36 cellular contexts compared by ENCODE assay signal in the genomic region with DNA sequence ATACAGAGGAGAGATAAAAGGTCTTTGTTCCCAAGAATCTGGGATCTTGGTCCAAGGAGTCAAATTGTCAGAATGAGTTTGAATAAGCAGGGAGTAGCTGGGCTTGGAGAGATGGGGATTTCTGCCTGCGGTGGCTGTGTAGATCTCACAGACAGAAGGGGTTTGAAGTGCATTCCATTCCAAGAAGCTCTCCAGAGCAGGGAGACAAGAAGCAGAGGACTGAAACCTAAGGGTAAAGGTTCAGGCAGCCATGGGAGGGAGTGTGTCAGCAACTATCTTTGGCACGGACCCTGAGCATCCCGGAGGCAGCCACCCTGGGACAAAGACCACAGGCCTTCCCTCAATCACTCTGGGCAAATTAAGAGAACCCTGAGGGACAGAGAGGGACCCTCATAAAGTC.
"Had no signal": no experiment of that assay in that cellular context is flagged by ENCODE, and none has a peak within 500 bp of the region (broad histone marks: within the 10 kb centered on the region; RNA-seq: fewer than 3 reads in every experiment).

No MANE protein-coding gene starts in this region.

- H3K9me3 ChIP-seq: ascending aorta had no signal

- H3K4me1 Mint-ChIP-seq: activated B cell treated with CpG ODN at 0.5 μM for 24 hours; activated CD4-positive, alpha-beta T cell treated with anti-CD3 and anti-CD28 coated beads, Interleukin-2, amount 10 ng/mL, durations not matched to agents 24 days and 14 days; activated naive CD4-positive, alpha-beta T cell treated with anti-CD3 and anti-CD28 coated beads, Interleukin-2, amount 10 ng/mL, durations not matched to agents 7 days and 5 days; activated naive CD4-positive, alpha-beta T cell treated with anti-CD3 and anti-CD28 coated beads, Interleukin-2, amount 50 U/mL, for 24 hours; activated naive CD8-positive, alpha-beta T cell treated with anti-CD3 and anti-CD28 coated beads, Interleukin-2, amount 10 ng/mL, durations not matched to agents 7 days and 5 days; activated naive CD8-positive, alpha-beta T cell treated with anti-CD3 and anti-CD28 coated beads, Interleukin-2, amount 50 U/mL, for 24 hours; activated T-helper 17 cell treated with anti-CD3 and anti-CD28 coated beads, Interleukin-2, amount 50 U/mL, for 72 hours had no signal

- H3K36me3 ChIP-seq: ascending aorta had no signal

- H3K4me3 Mint-ChIP-seq: activated B cell treated with CpG ODN at 0.5 μM for 24 hours; activated CD4-positive, alpha-beta memory T cell treated with anti-CD3 and anti-CD28 coated beads for 36 hours; activated CD4-positive, alpha-beta T cell treated with anti-CD3 and anti-CD28 coated beads, Interleukin-2, amount 10 ng/mL, durations not matched to agents 24 days and 14 days; activated CD8-positive, alpha-beta T cell treated with anti-CD3 and anti-CD28 coated beads for 36 hours; activated naive CD4-positive, alpha-beta T cell treated with anti-CD3 and anti-CD28 coated beads, Interleukin-2, amount 10 ng/mL, durations not matched to agents 7 days and 5 days; activated naive CD4-positive, alpha-beta T cell treated with anti-CD3 and anti-CD28 coated beads, Interleukin-2, amount 50 U/mL, for 24 hours; activated naive CD8-positive, alpha-beta T cell; activated naive CD8-positive, alpha-beta T cell treated with anti-CD3 and anti-CD28 coated beads, Interleukin-2, amount 10 ng/mL, durations not matched to agents 7 days and 5 days; activated naive CD8-positive, alpha-beta T cell treated with anti-CD3 and anti-CD28 coated beads, Interleukin-2, amount 50 U/mL, for 24 hours; activated T-cell treated with anti-CD3 and anti-CD28 coated beads, Interleukin-2, amount 50 U/mL, for 4 hours; activated T-cell treated with anti-CD3 and anti-CD28 coated beads, Interleukin-2, amount 50 U/mL, for 72 hours; activated T-helper 1 cell treated with anti-CD3 and anti-CD28 coated beads, Interleukin-12 subunit alpha, Interleukin-12 subunit beta, Interleukin-2, Interleukin-4 antibody, amounts not matched to agents 30 ng/mL and 10 ng/mL and 1 ng/mL, durations not matched to agents 14 hours and 24 hours and 36 hours; activated T-helper 17 cell treated with anti-CD3 and anti-CD28 coated beads, Interleukin-2, amount 50 U/mL, for 72 hours; brain; T-helper 1 cell treated with Interleukin-12 subunit alpha and Interleukin-12 subunit beta and Interleukin-4 antibody, amounts not matched to agents 30 μg/mL and 1 μg/mL, for 36 hours; T-helper 2 cell treated with Interferon-gamma antibody and Interleukin-4, amounts not matched to agents 5 μg/mL and 100 μg/mL, for 36 hours had no signal

- FAIRE-seq: bronchial epithelial cell, TTC549 had no signal

- H3K27ac Mint-ChIP-seq: activated B cell treated with CpG ODN at 0.5 μM for 24 hours; activated CD4-positive, alpha-beta memory T cell treated with anti-CD3 and anti-CD28 coated beads for 36 hours; activated CD4-positive, alpha-beta T cell treated with anti-CD3 and anti-CD28 coated beads, Interleukin-2, amount 10 ng/mL, durations not matched to agents 24 days and 14 days; activated CD8-positive, alpha-beta T cell treated with anti-CD3 and anti-CD28 coated beads for 36 hours; activated naive CD4-positive, alpha-beta T cell treated with anti-CD3 and anti-CD28 coated beads, Interleukin-2, amount 10 ng/mL, durations not matched to agents 7 days and 5 days; activated naive CD4-positive, alpha-beta T cell treated with anti-CD3 and anti-CD28 coated beads, Interleukin-2, amount 50 U/mL, for 24 hours; activated naive CD8-positive, alpha-beta T cell; activated naive CD8-positive, alpha-beta T cell treated with anti-CD3 and anti-CD28 coated beads, Interleukin-2, amount 10 ng/mL, durations not matched to agents 7 days and 5 days; activated naive CD8-positive, alpha-beta T cell treated with anti-CD3 and anti-CD28 coated beads, Interleukin-2, amount 50 U/mL, for 24 hours; activated T-cell treated with anti-CD3 and anti-CD28 coated beads, Interleukin-2, amount 50 U/mL, for 72 hours; activated T-helper 1 cell treated with anti-CD3 and anti-CD28 coated beads, Interleukin-12 subunit alpha, Interleukin-12 subunit beta, Interleukin-2, Interleukin-4 antibody, amounts not matched to agents 30 ng/mL and 10 ng/mL and 1 ng/mL, durations not matched to agents 14 hours and 24 hours and 36 hours; activated T-helper 17 cell treated with anti-CD3 and anti-CD28 coated beads, Interleukin-2, amount 50 U/mL, for 72 hours; brain; T-helper 1 cell treated with Interleukin-12 subunit alpha and Interleukin-12 subunit beta and Interleukin-4 antibody, amounts not matched to agents 30 μg/mL and 1 μg/mL, for 36 hours; T-helper 2 cell treated with Interferon-gamma antibody and Interleukin-4, amounts not matched to agents 5 μg/mL and 100 μg/mL, for 36 hours had no signal

- DNase-seq: activated B cell treated with CpG ODN at 0.5 μM for 24 hours; activated CD4-positive, alpha-beta memory T cell treated with anti-CD3 and anti-CD28 coated beads for 36 hours; activated CD4-positive, alpha-beta T cell treated with anti-CD3 and anti-CD28 coated beads for 4 hours; activated CD4-positive, alpha-beta T cell treated with anti-CD3 and anti-CD28 coated beads, Interleukin-2, amount 10 ng/mL, durations not matched to agents 24 days and 14 days; activated CD4-positive, alpha-beta T cell treated with anti-CD3 and anti-CD28 coated beads, Interleukin-2, amount 50 U/mL, for 1 hour; activated CD4-positive, alpha-beta T cell treated with anti-CD3 and anti-CD28 coated beads, Interleukin-2, amount 50 U/mL, for 4 hours; activated CD4-positive, CD25-positive, alpha-beta regulatory T cell treated with anti-CD3 and anti-CD28 coated beads, Interleukin-2, amount 50 U/mL, for 72 hours; activated CD8-positive, alpha-beta memory T cell treated with anti-CD3 and anti-CD28 coated beads, Interleukin-2, amount 50 U/mL, for 4 hours; activated CD8-positive, alpha-beta T cell treated with anti-CD3 and anti-CD28 coated beads for 36 hours; activated effector memory CD4-positive, alpha-beta T cell treated with anti-CD3 and anti-CD28 coated beads, Interleukin-2, amount 50 U/mL, for 16 hours; activated gamma-delta T cell treated with Interleukin-2 at 50 U/mL for 16 hours; activated naive CD4-positive, alpha-beta T cell; activated naive CD4-positive, alpha-beta T cell treated with anti-CD3 and anti-CD28 coated beads, Interleukin-2, amount 10 ng/mL, durations not matched to agents 7 days and 5 days; activated naive CD8-positive, alpha-beta T cell treated with anti-CD3 and anti-CD28 coated beads, Interleukin-2, amount 10 ng/mL, durations not matched to agents 7 days and 5 days; activated naive CD8-positive, alpha-beta T cell treated with anti-CD3 and anti-CD28 coated beads, Interleukin-2, amount 50 U/mL, for 24 hours; activated T-cell treated with anti-CD3 and anti-CD28 coated beads for 4 hours; activated T-cell treated with anti-CD3 and anti-CD28 coated beads, Interleukin-2, amount 50 U/mL, for 1 hour; activated T-cell treated with anti-CD3 and anti-CD28 coated beads, Interleukin-2, amount 50 U/mL, for 4 hours; activated T-cell treated with anti-CD3 and anti-CD28 coated beads, Interleukin-2, amount 50 U/mL, for 72 hours; amygdala; anterior cingulate cortex; central memory CD4-positive, alpha-beta T cell; T-helper 1 cell; T-helper 2 cell; T-helper 9 cell had no signal

- H3K36me3 Mint-ChIP-seq: activated CD4-positive, alpha-beta memory T cell treated with anti-CD3 and anti-CD28 coated beads for 36 hours; activated naive CD4-positive, alpha-beta T cell treated with anti-CD3 and anti-CD28 coated beads, Interleukin-2, amount 10 ng/mL, durations not matched to agents 7 days and 5 days; activated naive CD4-positive, alpha-beta T cell treated with anti-CD3 and anti-CD28 coated beads, Interleukin-2, amount 50 U/mL, for 24 hours; activated naive CD8-positive, alpha-beta T cell; activated naive CD8-positive, alpha-beta T cell treated with anti-CD3 and anti-CD28 coated beads, Interleukin-2, amount 10 ng/mL, durations not matched to agents 7 days and 5 days; brain had no signal

- H3K27ac ChIP-seq: ascending aorta, VCaP had no signal

- H3K27me3 Mint-ChIP-seq: activated B cell treated with CpG ODN at 0.5 μM for 24 hours; activated CD4-positive, alpha-beta memory T cell treated with anti-CD3 and anti-CD28 coated beads for 36 hours; activated CD4-positive, alpha-beta T cell treated with anti-CD3 and anti-CD28 coated beads, Interleukin-2, amount 10 ng/mL, durations not matched to agents 24 days and 14 days; activated CD8-positive, alpha-beta T cell treated with anti-CD3 and anti-CD28 coated beads for 36 hours; activated naive CD4-positive, alpha-beta T cell treated with anti-CD3 and anti-CD28 coated beads, Interleukin-2, amount 10 ng/mL, durations not matched to agents 7 days and 5 days; activated naive CD8-positive, alpha-beta T cell treated with anti-CD3 and anti-CD28 coated beads, Interleukin-2, amount 10 ng/mL, durations not matched to agents 7 days and 5 days; activated T-helper 17 cell treated with anti-CD3 and anti-CD28 coated beads, Interleukin-2, amount 50 U/mL, for 72 hours had no signal

- H3K4me3 ChIP-seq: ascending aorta had no signal

- H3K9me3 Mint-ChIP-seq: activated CD4-positive, alpha-beta T cell treated with anti-CD3 and anti-CD28 coated beads, Interleukin-2, amount 10 ng/mL, durations not matched to agents 24 days and 14 days; activated CD8-positive, alpha-beta T cell treated with anti-CD3 and anti-CD28 coated beads for 36 hours; activated naive CD4-positive, alpha-beta T cell treated with anti-CD3 and anti-CD28 coated beads, Interleukin-2, amount 50 U/mL, for 24 hours; activated naive CD8-positive, alpha-beta T cell treated with anti-CD3 and anti-CD28 coated beads, Interleukin-2, amount 10 ng/mL, durations not matched to agents 7 days and 5 days; activated naive CD8-positive, alpha-beta T cell treated with anti-CD3 and anti-CD28 coated beads, Interleukin-2, amount 50 U/mL, for 24 hours; activated T-helper 1 cell treated with anti-CD3 and anti-CD28 coated beads, Interleukin-12 subunit alpha, Interleukin-12 subunit beta, Interleukin-2, Interleukin-4 antibody, amounts not matched to agents 30 ng/mL and 10 ng/mL and 1 ng/mL, durations not matched to agents 14 hours and 24 hours and 36 hours; activated T-helper 17 cell treated with anti-CD3 and anti-CD28 coated beads, Interleukin-2, amount 50 U/mL, for 72 hours; brain; T-helper 1 cell treated with Interleukin-12 subunit alpha and Interleukin-12 subunit beta and Interleukin-4 antibody, amounts not matched to agents 30 μg/mL and 1 μg/mL, for 36 hours; T-helper 2 cell treated with Interferon-gamma antibody and Interleukin-4, amounts not matched to agents 5 μg/mL and 100 μg/mL, for 36 hours had no signal

- H3K4me1 ChIP-seq: ascending aorta had no signal

- ATAC-seq: activated CD8-positive, alpha-beta T cell treated with anti-CD3 and anti-CD28 coated beads for 36 hours; activated naive CD8-positive, alpha-beta T cell treated with anti-CD3 and anti-CD28 coated beads, Interleukin-2, amount 50 U/mL, for 24 hours; activated T-cell treated with anti-CD3 and anti-CD28 coated beads, Interleukin-2, amount 50 U/mL, for 4 hours; activated T-cell treated with anti-CD3 and anti-CD28 coated beads, Interleukin-2, amount 50 U/mL, for 72 hours; activated T-helper 17 cell treated with anti-CD3 and anti-CD28 coated beads, Interleukin-2, amount 50 U/mL, for 72 hours had no signal

- H3K27me3 ChIP-seq: ascending aorta had no signal
